Comparison of ENCODE assay signal across 23 cellular contexts in genomic region chr2:150491943-150492342, GRCh38. TPM values are rescaled to one million over a fixed set of nuclear protein-coding genes. Genes with fewer than 3 reads are reported as not detected.
A peak's percentile ranks its signal among the peaks of the same experiment; 100 is the strongest.
DNase-seq lines count a peak whose midpoint lies in the region; ATAC-seq and TF ChIP-seq lines count a peak whose summit lies in the region.
"Had no signal": no experiment of that assay in that cellular context is flagged by ENCODE, and none has a peak within 500 bp of the region (broad histone marks: within the 10 kb centered on the region; RNA-seq: fewer than 3 reads in every experiment).

No MANE protein-coding gene starts in this region.

- H2AFZ ChIP-seq in ACC112 (ENCODE audit: low read length, unreplicated experiment) = no peak overlapping the region

- no peaks in the 10 kb centered on the region for H3K36me3 ChIP-seq in ACC112 (ENCODE audit: insufficient read depth, low read length)
- H3K36me3 ChIP-seq: cardiac muscle cell, tibial nerve had no signal

- peaks cover 90% of the 10 kb centered on the region for H3K4me1 Mint-ChIP-seq in HFFc6 (ENCODE audit: low read depth)
- peaks cover 45% of the 10 kb centered on the region for H3K4me1 Mint-ChIP-seq in chondrocyte (ENCODE audit: low read depth)
- peaks cover 4% of the 10 kb centered on the region for H3K4me1 Mint-ChIP-seq in type B pancreatic cell (ENCODE audit: unreplicated experiment)
- H3K4me1 Mint-ChIP-seq in stimulated activated naive CD8-positive, alpha-beta T cell treated with anti-CD3 and anti-CD28 coated beads, Interleukin-15, amount 100 ng/mL, for 72 hours = peaks cover 7% of the 10 kb centered on the region
- H3K4me1 Mint-ChIP-seq in stimulated activated memory B cell treated with anti-CD40 and anti-IgM and Interleukin-4, amounts not matched to agents 10 μg/mL and 1 μg/mL and 100 μg/mL, for 72 hours = peaks cover 8% of the 10 kb centered on the region

- ATAC-seq in stimulated activated naive CD8-positive, alpha-beta T cell treated with anti-CD3 and anti-CD28 coated beads, Interleukin-15, amount 100 ng/mL, for 72 hours = no peak
- no peak for ATAC-seq in stimulated activated memory B cell treated with anti-CD40 and anti-IgM and Interleukin-4, amounts not matched to agents 10 μg/mL and 1 μg/mL and 100 μg/mL, for 72 hours
- ATAC-seq: activated CD8-positive, alpha-beta T cell treated with anti-CD3 and anti-CD28 coated beads, Interleukin-2, amount 10 ng/mL, durations not matched to agents 7 days and 5 days; psoas muscle; stimulated activated naive B cell treated with anti-CD40 and anti-IgM and Interleukin-4, amounts not matched to agents 10 μg/mL and 1 μg/mL and 100 μg/mL, for 72 hours had no signal

- peaks cover 50% of the 10 kb centered on the region for H3K4me1 ChIP-seq in ACC112 (ENCODE audit: control insufficient read depth, insufficient read depth, low read length, unreplicated experiment)
- H3K4me1 ChIP-seq: psoas muscle had no signal

- peak overlapping the region; percentile 71 for H3K27ac Mint-ChIP-seq in HFFc6
- peak overlapping the region; percentile 50 for H3K27ac Mint-ChIP-seq in chondrocyte (ENCODE audit: unreplicated experiment)
- H3K27ac Mint-ChIP-seq in type B pancreatic cell = no peak overlapping the region
- H3K27ac Mint-ChIP-seq in stimulated activated naive CD8-positive, alpha-beta T cell treated with anti-CD3 and anti-CD28 coated beads, Interleukin-15, amount 100 ng/mL, for 72 hours = no peak overlapping the region
- no peak overlapping the region for H3K27ac Mint-ChIP-seq in stimulated activated memory B cell treated with anti-CD40 and anti-IgM and Interleukin-4, amounts not matched to agents 10 μg/mL and 1 μg/mL and 100 μg/mL, for 72 hours
- H3K27ac Mint-ChIP-seq: activated B cell treated with CpG ODN at 0.5 μM for 24 hours; activated CD8-positive, alpha-beta T cell treated with anti-CD3 and anti-CD28 coated beads, Interleukin-2, amount 10 ng/mL, durations not matched to agents 7 days and 5 days; activated naive CD4-positive, alpha-beta T cell treated with anti-CD3 and anti-CD28 coated beads, Interleukin-2, amount 50 U/mL, for 24 hours; CD4-positive, alpha-beta T cell; stimulated activated naive B cell treated with anti-CD40 and anti-IgM and Interleukin-4, amounts not matched to agents 10 μg/mL and 1 μg/mL and 100 μg/mL, for 72 hours; T-helper 1 cell treated with Interleukin-12 subunit alpha and Interleukin-12 subunit beta and Interleukin-4 antibody, amounts not matched to agents 30 μg/mL and 1 μg/mL, for 36 hours had no signal

- peak overlapping the region; percentile 83 for H3K27ac ChIP-seq in ACC112 (ENCODE audit: low read depth, low read length)
- H3K27ac ChIP-seq: cardiac muscle cell, psoas muscle, tibial nerve had no signal

- peak; percentile 71 for DNase-seq in HFFc6
- DNase-seq in chondrocyte (ENCODE audit: low spot score) = no peak
- DNase-seq in kidney tubule cell (ENCODE audit: low spot score) = peak; percentile 49
- no peak for DNase-seq in type B pancreatic cell (ENCODE audit: extremely low spot score, unreplicated experiment)
- no peak for DNase-seq in stimulated activated naive CD8-positive, alpha-beta T cell treated with anti-CD3 and anti-CD28 coated beads, Interleukin-15, amount 100 ng/mL, for 72 hours
- no peak for DNase-seq in cortex of kidney (lab: John Stamatoyannopoulos, UW)
- DNase-seq: ACHN; activated B cell treated with CpG ODN at 0.5 μM for 24 hours; activated CD8-positive, alpha-beta T cell treated with anti-CD3 and anti-CD28 coated beads, Interleukin-2, amount 10 ng/mL, durations not matched to agents 7 days and 5 days; activated T-cell treated with anti-CD3 and anti-CD28 coated beads, Interleukin-2, amount 50 U/mL, for 48 hours; CD4-positive, alpha-beta T cell; foreskin melanocyte; midbrain; NCI-H1436 treated with DMSO at 0.1 percent for 48 hours; NCI-H2227 treated with DMSO at 0.1 percent for 48 hours; psoas muscle; stimulated activated naive B cell treated with anti-CD40 and anti-IgM and Interleukin-4, amounts not matched to agents 10 μg/mL and 1 μg/mL and 100 μg/mL, for 72 hours had no signal

- H3K9me3 Mint-ChIP-seq in HFFc6 (peaks cover 7% of the 10 kb centered on the region), chondrocyte (ENCODE audit: low read depth) (no peaks in the 10 kb centered on the region), type B pancreatic cell (no peaks in the 10 kb centered on the region)
- H3K9me3 Mint-ChIP-seq in stimulated activated naive CD8-positive, alpha-beta T cell treated with anti-CD3 and anti-CD28 coated beads, Interleukin-15, amount 100 ng/mL, for 72 hours = no peaks in the 10 kb centered on the region
- peaks cover 3% of the 10 kb centered on the region for H3K9me3 Mint-ChIP-seq in stimulated activated memory B cell treated with anti-CD40 and anti-IgM and Interleukin-4, amounts not matched to agents 10 μg/mL and 1 μg/mL and 100 μg/mL, for 72 hours
- H3K9me3 Mint-ChIP-seq: activated B cell treated with CpG ODN at 0.5 μM for 24 hours; activated naive CD4-positive, alpha-beta T cell treated with anti-CD3 and anti-CD28 coated beads, Interleukin-2, amount 50 U/mL, for 24 hours; CD4-positive, alpha-beta T cell; stimulated activated naive B cell treated with anti-CD40 and anti-IgM and Interleukin-4, amounts not matched to agents 10 μg/mL and 1 μg/mL and 100 μg/mL, for 72 hours; T-helper 1 cell treated with Interleukin-12 subunit alpha and Interleukin-12 subunit beta and Interleukin-4 antibody, amounts not matched to agents 30 μg/mL and 1 μg/mL, for 36 hours had no signal

- H3K36me3 Mint-ChIP-seq in HFFc6 (ENCODE audit: low read depth) = peaks cover 7% of the 10 kb centered on the region
- no peaks in the 10 kb centered on the region for H3K36me3 Mint-ChIP-seq in chondrocyte (ENCODE audit: low read depth)
- peaks cover 6% of the 10 kb centered on the region for H3K36me3 Mint-ChIP-seq in type B pancreatic cell
- no peaks in the 10 kb centered on the region for H3K36me3 Mint-ChIP-seq in stimulated activated memory B cell treated with anti-CD40 and anti-IgM and Interleukin-4, amounts not matched to agents 10 μg/mL and 1 μg/mL and 100 μg/mL, for 72 hours
- H3K36me3 Mint-ChIP-seq: activated naive CD4-positive, alpha-beta T cell treated with anti-CD3 and anti-CD28 coated beads, Interleukin-2, amount 50 U/mL, for 24 hours; stimulated activated naive B cell treated with anti-CD40 and anti-IgM and Interleukin-4, amounts not matched to agents 10 μg/mL and 1 μg/mL and 100 μg/mL, for 72 hours had no signal

- H3K27me3 Mint-ChIP-seq in HFFc6 (ENCODE audit: insufficient read depth) (peaks cover 7% of the 10 kb centered on the region), chondrocyte (ENCODE audit: low read depth) (no peaks in the 10 kb centered on the region), type B pancreatic cell (peaks cover 4% of the 10 kb centered on the region)
- H3K27me3 Mint-ChIP-seq in stimulated activated naive CD8-positive, alpha-beta T cell treated with anti-CD3 and anti-CD28 coated beads, Interleukin-15, amount 100 ng/mL, for 72 hours = peaks cover 32% of the 10 kb centered on the region
- H3K27me3 Mint-ChIP-seq in stimulated activated memory B cell treated with anti-CD40 and anti-IgM and Interleukin-4, amounts not matched to agents 10 μg/mL and 1 μg/mL and 100 μg/mL, for 72 hours = peaks cover 21% of the 10 kb centered on the region

- TF ChIP-seq CTCF in HFFc6 (IDR thresholded peaks at IDR 0.05) (no peak), chondrocyte (IDR thresholded peaks at IDR 0.05) (no peak), type B pancreatic cell (conservative IDR thresholded peaks at IDR 0.05) (no peak)

- peaks cover 3% of the 10 kb centered on the region for H3K79me2 ChIP-seq in ACC112 (ENCODE audit: control insufficient read depth, insufficient read depth, low read length, unreplicated experiment)

- H3K27me3 ChIP-seq in ACC112 (ENCODE audit: insufficient read depth, low read length) = no peaks in the 10 kb centered on the region
- H3K27me3 ChIP-seq: cardiac muscle cell, tibial nerve had no signal

- no peak overlapping the region for H3K4me3 ChIP-seq in ACC112 (ENCODE audit: low read depth, low read length)
- H3K4me3 ChIP-seq: cardiac muscle cell, psoas muscle, tibial nerve had no signal

- peak overlapping the region; percentile 35 for H3K4me3 Mint-ChIP-seq in HFFc6
- H3K4me3 Mint-ChIP-seq in chondrocyte (ENCODE audit: unreplicated experiment) = no peak overlapping the region
- no peak overlapping the region for H3K4me3 Mint-ChIP-seq in type B pancreatic cell
- no peak overlapping the region for H3K4me3 Mint-ChIP-seq in stimulated activated naive CD8-positive, alpha-beta T cell treated with anti-CD3 and anti-CD28 coated beads, Interleukin-15, amount 100 ng/mL, for 72 hours
- H3K4me3 Mint-ChIP-seq in stimulated activated memory B cell treated with anti-CD40 and anti-IgM and Interleukin-4, amounts not matched to agents 10 μg/mL and 1 μg/mL and 100 μg/mL, for 72 hours = no peak overlapping the region
- H3K4me3 Mint-ChIP-seq: activated B cell treated with CpG ODN at 0.5 μM for 24 hours; activated CD8-positive, alpha-beta T cell treated with anti-CD3 and anti-CD28 coated beads, Interleukin-2, amount 10 ng/mL, durations not matched to agents 7 days and 5 days; activated naive CD4-positive, alpha-beta T cell treated with anti-CD3 and anti-CD28 coated beads, Interleukin-2, amount 50 U/mL, for 24 hours; CD4-positive, alpha-beta T cell; stimulated activated naive B cell treated with anti-CD40 and anti-IgM and Interleukin-4, amounts not matched to agents 10 μg/mL and 1 μg/mL and 100 μg/mL, for 72 hours; T-helper 1 cell treated with Interleukin-12 subunit alpha and Interleukin-12 subunit beta and Interleukin-4 antibody, amounts not matched to agents 30 μg/mL and 1 μg/mL, for 36 hours had no signal

RNA-seq across cellular contexts. Expression of gene RND3, which starts 4.5 kb away (rescaled TPM):
- total RNA-seq in HFFc6 (2021; fragmentation: NEBNext Ultra II Directional; extraction: Animal tissue kit (Norgen Biotek cat#: 25700)) = 100 to 1,000 TPM; 365 to 525 (median 438) TPM
- total RNA-seq in chondrocyte (65.1 to 125 TPM (median 124 TPM) in 3 replicates), type B pancreatic cell (ENCODE audit: low replicate concordance) (161 and 169 TPM in 2 replicates)
- total RNA-seq: activated B cell treated with CpG ODN at 0.5 μM for 24 hours; activated CD8-positive, alpha-beta T cell treated with anti-CD3 and anti-CD28 coated beads, Interleukin-2, amount 10 ng/mL, durations not matched to agents 7 days and 5 days; CD4-positive, alpha-beta T cell had no signal

Comparison
In these comparisons a context has a peak if more than half of its experiments do, and no peak if none do; other contexts are left out.
1. DNase-seq: peak in HFFc6 (single experiment) and kidney tubule cell (single experiment); none in chondrocyte (single experiment), type B pancreatic cell (single experiment), stimulated activated naive CD8-positive, alpha-beta T cell treated with anti-CD3 and anti-CD28 coated beads, Interleukin-15, amount 100 ng/mL, for 72 hours (0 of 2) and cortex of kidney (single experiment).
2. H3K27ac Mint-ChIP-seq: peak in HFFc6 (single experiment) and chondrocyte (single experiment); none in type B pancreatic cell (single experiment), stimulated activated naive CD8-positive, alpha-beta T cell treated with anti-CD3 and anti-CD28 coated beads, Interleukin-15, amount 100 ng/mL, for 72 hours (0 of 2) and stimulated activated memory B cell treated with anti-CD40 and anti-IgM and Interleukin-4, amounts not matched to agents 10 μg/mL and 1 μg/mL and 100 μg/mL, for 72 hours (single experiment).